ENCODE assay signal across 8 cellular contexts in genomic region chr7:7719235-7719634, GRCh38. TPM values are rescaled to one million over a fixed set of nuclear protein-coding genes. Genes with fewer than 3 reads are reported as not detected.
DNase-seq lines count a peak whose midpoint lies in the region; ATAC-seq and TF ChIP-seq lines count a peak whose summit lies in the region.

No MANE protein-coding gene starts in this region.

- no peak overlapping the region for H3K4me3 ChIP-seq in psoas muscle

- H3K36me3 ChIP-seq in psoas muscle (ENCODE audit: insufficient read depth in 1 of 2, low read depth in 1 of 2), result no peaks in the 10 kb centered on the region

- DNase-seq in stimulated activated naive CD4-positive, alpha-beta T cell treated with Interleukin-2 at 50 U/mL for 16 hours (lab: John Stamatoyannopoulos, UW), result peak; percentile 37
- DNase-seq in stimulated activated naive CD4-positive, alpha-beta T cell (lab: John Stamatoyannopoulos, UW), result no peak
- peak; percentile 73 for DNase-seq in NCI-H128 (lab: John Stamatoyannopoulos, UW; ENCODE audit: unreplicated experiment)
- peak; percentile 90 for DNase-seq in SW480 (ENCODE audit: low spot score)
- peak in 2 of 3 experiments; percentile 3 to 4 for DNase-seq in effector memory CD8-positive, alpha-beta T cell
- DNase-seq in psoas muscle, result no peak
- no peak for DNase-seq in CD14-positive monocyte (ENCODE audit: low spot score)

- no peaks in the 10 kb centered on the region for H3K36me3 Mint-ChIP-seq in effector memory CD8-positive, alpha-beta T cell (ENCODE audit: insufficient read depth)
- peaks cover 5 to 12% of the 10 kb centered on the region in 2 donors for H3K36me3 Mint-ChIP-seq in CD14-positive monocyte

- peaks cover 12% of the 10 kb centered on the region for H3K4me1 ChIP-seq in psoas muscle

- ATAC-seq in HG02840 (IDR thresholded peaks at IDR 0.05; ENCODE audit: low FRiP score, unreplicated experiment), result peak; percentile 93
- peak; percentile 98 for ATAC-seq in effector memory CD8-positive, alpha-beta T cell (replicated peaks)
- peak; percentile 97 to 99 (median 99) for ATAC-seq in psoas muscle

- no peak overlapping the region for H3K4me3 Mint-ChIP-seq in effector memory CD8-positive, alpha-beta T cell
- no peak overlapping the region for H3K4me3 Mint-ChIP-seq in CD14-positive monocyte

- no peaks in the 10 kb centered on the region for H3K9me3 Mint-ChIP-seq in effector memory CD8-positive, alpha-beta T cell
- H3K9me3 Mint-ChIP-seq in CD14-positive monocyte, result peaks cover 6 to 13% (median 9%) of the 10 kb centered on the region in 7 donors

- H3K27me3 ChIP-seq in psoas muscle (ENCODE audit: insufficient read depth in 3 of 3, low read length in 2 of 3), result no peaks in the 10 kb centered on the region

- 9 to 14% (median 12%) methylated on average over 2 of the region's 2 CpGs for WGBS in psoas muscle, 3 donors

- TF ChIP-seq CTCF in psoas muscle (IDR thresholded peaks at IDR 0.05) (no peak), CD14-positive monocyte (IDR thresholded peaks at IDR 0.05) (no peak)

- intact Hi-C loops in psoas muscle (cut with DNase I) (loop anchor here in 1 of 2 donors (5.0 kb wide), 1 partner anchor 37 kb away; no protein-coding TSS in a partner anchor), CD14-positive monocyte (cut with micrococcal nuclease) (no loop called here)

- H3K27ac Mint-ChIP-seq in effector memory CD8-positive, alpha-beta T cell, result peak overlapping the region; percentile 16 to 44
- no peak overlapping the region for H3K27ac Mint-ChIP-seq in CD14-positive monocyte

- peaks cover 2 to 15% of the 10 kb centered on the region in 2 donors for H3K4me1 Mint-ChIP-seq in effector memory CD8-positive, alpha-beta T cell (ENCODE audit: low read depth in 2 of 2)
- no peaks in the 10 kb centered on the region for H3K4me1 Mint-ChIP-seq in CD14-positive monocyte

- no peaks in the 10 kb centered on the region for H3K9me3 ChIP-seq in psoas muscle

- peak overlapping the region; percentile 71 for H3K27ac ChIP-seq in psoas muscle

- no peaks in the 10 kb centered on the region for H3K27me3 Mint-ChIP-seq in effector memory CD8-positive, alpha-beta T cell
- H3K27me3 Mint-ChIP-seq in CD14-positive monocyte (ENCODE audit: low read depth in 3 of 3), result no peaks in the 10 kb centered on the region

RNA-seq across cellular contexts. Expression of gene RPA3, which starts 0.8 kb away (rescaled TPM):
- 10 to 100 TPM; 13.1 to 18.9 (median 14.5) TPM for total RNA-seq in psoas muscle
- polyA plus RNA-seq in psoas muscle (10 to 100 TPM; 10.8 to 24.8 (median 13.3) TPM), CD14-positive monocyte (10 to 100 TPM; 44.7 to 50.5 TPM)

Comparison
In these comparisons a context has a peak if more than half of its experiments do, and no peak if none do; other contexts are left out.
1. DNase-seq: peak in stimulated activated naive CD4-positive, alpha-beta T cell treated with Interleukin-2 at 50 U/mL for 16 hours (single experiment), NCI-H128 (single experiment), SW480 (single experiment) and effector memory CD8-positive, alpha-beta T cell (2 of 3); none in stimulated activated naive CD4-positive, alpha-beta T cell (0 of 6), psoas muscle (0 of 2) and CD14-positive monocyte (single experiment).
2. H3K27ac Mint-ChIP-seq: peak in effector memory CD8-positive, alpha-beta T cell (2 of 2); none in CD14-positive monocyte (0 of 7).
3. Peak in every context shown above with its lines, with median percentiles within 50 percentile points of each other: ATAC-seq.